In the genomic region with DNA sequence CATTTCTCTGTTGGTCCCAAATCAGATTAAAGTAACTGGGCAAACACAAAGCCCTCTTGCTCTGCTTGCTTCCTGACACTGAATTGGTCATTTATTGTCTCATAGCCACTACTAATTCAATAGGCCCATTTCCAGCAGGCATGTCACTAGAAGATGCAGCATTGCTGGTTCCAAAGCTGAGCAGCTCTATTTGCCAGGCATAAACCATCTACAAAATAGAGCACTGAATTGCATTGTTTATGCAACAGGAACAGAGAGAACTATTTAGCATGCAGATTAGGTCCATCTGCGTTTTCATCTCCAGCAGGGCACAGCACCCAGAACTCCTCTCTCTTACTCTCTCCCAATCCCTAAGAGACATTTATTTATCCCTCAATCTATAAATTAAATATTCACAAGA, we compare ENCODE assay signal across 26 cellular contexts.
DNase-seq lines count a peak whose midpoint lies in the region; ATAC-seq, FAIRE-seq and TF ChIP-seq lines count a peak whose summit lies in the region.
"Had no signal": no experiment of that assay in that cellular context is flagged by ENCODE, and none has a peak within 500 bp of the region (broad histone marks: within the 10 kb centered on the region; RNA-seq: fewer than 3 reads in every experiment).

No MANE protein-coding gene starts in this region.

- DNase-seq in amygdala (lab: John Stamatoyannopoulos, UW) (peak in 31 of 56 donors; percentile 3 to 77 (median 29)), frontal cortex (ENCODE audit: low spot score in 2 of 2) (peak; percentile 10 to 22), medulla oblongata (ENCODE audit: extremely low spot score) (peak; percentile 63), putamen (ENCODE audit: low spot score) (peak; percentile 75), adrenal gland (no peak), SK-N-DZ (ENCODE audit: low spot score) (no peak), NCI-H526 treated with DMSO at 0.1 percent for 48 hours (lab: John Stamatoyannopoulos, UW) (no peak)
- DNase-seq: CD4-positive, CD25-positive, alpha-beta regulatory T cell; HCEC 1CT; MV-4-11; NCI-H1105; NCI-H146; NCI-H1930; NCI-H2107; NCI-H524; NCI-H82; NK-92 treated with Interleukin-12 subunit alpha and Interleukin-12 subunit beta, amount 100 ng/mL, for 24 hours; PC-3; SJCRH30 had no signal

- no peak overlapping the region for H3K27ac ChIP-seq in adrenal gland
- H3K27ac ChIP-seq: BLaER1, SJCRH30 had no signal

- H3K27me3 ChIP-seq in adrenal gland, result no peaks in the 10 kb centered on the region
- H3K27me3 ChIP-seq: BLaER1 had no signal

- FAIRE-seq in frontal cortex (lab: Jason Lieb, UNC), result peak; percentile 68
- FAIRE-seq: GM18507, H1, HTR-8/SVneo, K562 had no signal

- intact Hi-C loops in adrenal gland (cut with DNase I), result no loop called here

- ATAC-seq in HG02763 (IDR thresholded peaks at IDR 0.05; ENCODE audit: unreplicated experiment), result no peak
- ATAC-seq: K562, PC-3, Right ventricle myocardium inferior had no signal

- H3K4me1 ChIP-seq in adrenal gland (replicated peaks in 1 of 2), result no peaks in the 10 kb centered on the region
- H3K4me1 ChIP-seq: BLaER1, SJCRH30 had no signal

- no peak for TF ChIP-seq CTCF in adrenal gland (IDR thresholded peaks at IDR 0.05)

- WGBS in adrenal gland, 4 donors, result 68 to 88% (median 77%) methylated on average over 1 of the region's 1 CpG

- no peak for TF ChIP-seq POLR2A in adrenal gland (IDR thresholded peaks at IDR 0.05)

- no peaks in the 10 kb centered on the region for H3K9me3 ChIP-seq in adrenal gland (replicated peaks in 1 of 3)
- H3K9me3 ChIP-seq: BLaER1, SJCRH30 had no signal

- H3K36me3 ChIP-seq in adrenal gland (replicated peaks in 1 of 2), result no peaks in the 10 kb centered on the region
- H3K36me3 ChIP-seq: BLaER1, SJCRH30 had no signal

- H3K4me3 ChIP-seq in adrenal gland, result no peak overlapping the region
- H3K4me3 ChIP-seq: BLaER1, K562, SJCRH30 had no signal

Comparison
In these comparisons a context has a peak if more than half of its experiments do, and no peak if none do; other contexts are left out.
1. DNase-seq: peak in amygdala (31 of 56), frontal cortex (2 of 2), medulla oblongata (single experiment) and putamen (single experiment); none in adrenal gland (0 of 7), SK-N-DZ (single experiment) and NCI-H526 treated with DMSO at 0.1 percent for 48 hours (single experiment).